ENCODE assay signal across 27 cellular contexts in genomic region chr18:48703418-48703817, GRCh38.
"Had no signal": no experiment of that assay in that cellular context is flagged by ENCODE, and none has a peak within 500 bp of the region (broad histone marks: within the 10 kb centered on the region; RNA-seq: fewer than 3 reads in every experiment).

No MANE protein-coding gene starts in this region.

- DNase-seq: activated CD4-positive, CD25-positive, alpha-beta regulatory T cell treated with anti-CD3 and anti-CD28 coated beads, Interleukin-2, amount 50 U/mL, for 72 hours; activated effector memory CD4-positive, alpha-beta T cell treated with Interleukin-2 at 50 U/mL for 16 hours; activated naive CD4-positive, alpha-beta T cell treated with anti-CD3 and anti-CD28 coated beads for 36 hours; activated T-cell treated with anti-CD3 and anti-CD28 coated beads for 4 hours; activated T-cell treated with anti-CD3 and anti-CD28 coated beads, Interleukin-2, amount 50 U/mL, for 72 hours; anterior cingulate cortex; dermis blood vessel endothelial cell; effector CD4-positive, alpha-beta T cell; esophagus squamous epithelium; foreskin melanocyte; heart right ventricle; mucosa of descending colon; nucleus accumbens; pancreas; retina; sigmoid colon; small intestine; stimulated activated CD4-positive, alpha-beta T cell treated with anti-CD3 and anti-CD28 coated beads, Interleukin-4, amount 100 ng/mL, for 24 hours; tibial artery; upper lobe of right lung had no signal

- H3K27me3 ChIP-seq: esophagus squamous epithelium, heart right ventricle, pancreas, sigmoid colon, suprapubic skin, tibial artery, upper lobe of right lung had no signal

- H3K4me3 ChIP-seq: esophagus squamous epithelium, heart right ventricle, lung, mucosa of descending colon, pancreas, prostate gland, sigmoid colon, SK-N-MC, suprapubic skin, tibial artery, upper lobe of right lung had no signal

- H3K36me3 Mint-ChIP-seq: stimulated activated memory B cell treated with anti-CD40 and anti-IgM and Interleukin-4, amounts not matched to agents 10 μg/mL and 1 μg/mL and 100 μg/mL, for 72 hours had no signal

- H3K9me3 Mint-ChIP-seq: activated naive CD4-positive, alpha-beta T cell treated with anti-CD3 and anti-CD28 coated beads for 36 hours; activated T-cell treated with anti-CD3 and anti-CD28 coated beads, Interleukin-2, amount 50 U/mL, for 72 hours; central memory CD8-positive, alpha-beta T cell; nephron had no signal

- H3K4me3 Mint-ChIP-seq: activated naive CD4-positive, alpha-beta T cell treated with anti-CD3 and anti-CD28 coated beads for 36 hours; activated T-cell treated with anti-CD3 and anti-CD28 coated beads, Interleukin-2, amount 50 U/mL, for 72 hours; central memory CD8-positive, alpha-beta T cell; nephron; stimulated activated memory B cell treated with anti-CD40 and anti-IgM and Interleukin-4, amounts not matched to agents 10 μg/mL and 1 μg/mL and 100 μg/mL, for 72 hours had no signal

- H3K27me3 Mint-ChIP-seq: central memory CD8-positive, alpha-beta T cell; stimulated activated memory B cell treated with anti-CD40 and anti-IgM and Interleukin-4, amounts not matched to agents 10 μg/mL and 1 μg/mL and 100 μg/mL, for 72 hours had no signal

- H3K9me3 ChIP-seq: esophagus squamous epithelium, heart right ventricle, mucosa of descending colon, pancreas, prostate gland, sigmoid colon, suprapubic skin, tibial artery, upper lobe of right lung had no signal

- H3K4me1 ChIP-seq: esophagus squamous epithelium, pancreas, prostate gland, sigmoid colon, suprapubic skin, upper lobe of right lung had no signal

- ATAC-seq: activated T-cell treated with anti-CD3 and anti-CD28 coated beads, Interleukin-2, amount 50 U/mL, for 72 hours; heart right ventricle; mucosa of descending colon; pancreas; stimulated activated memory B cell treated with anti-CD40 and anti-IgM and Interleukin-4, amounts not matched to agents 10 μg/mL and 1 μg/mL and 100 μg/mL, for 72 hours; upper lobe of right lung had no signal

- H3K27ac Mint-ChIP-seq: activated naive CD4-positive, alpha-beta T cell treated with anti-CD3 and anti-CD28 coated beads for 36 hours; activated T-cell treated with anti-CD3 and anti-CD28 coated beads, Interleukin-2, amount 50 U/mL, for 72 hours; nephron; stimulated activated memory B cell treated with anti-CD40 and anti-IgM and Interleukin-4, amounts not matched to agents 10 μg/mL and 1 μg/mL and 100 μg/mL, for 72 hours had no signal

- H3K36me3 ChIP-seq: pancreas, prostate gland, suprapubic skin, upper lobe of right lung had no signal

- H3K27ac ChIP-seq: esophagus squamous epithelium, pancreas, prostate gland, sigmoid colon, SK-N-MC, suprapubic skin, tibial artery, upper lobe of right lung had no signal

- H3K4me1 Mint-ChIP-seq: central memory CD8-positive, alpha-beta T cell; nephron had no signal
